Comparison of ENCODE assay signal across 16 cellular contexts in the genomic region with DNA sequence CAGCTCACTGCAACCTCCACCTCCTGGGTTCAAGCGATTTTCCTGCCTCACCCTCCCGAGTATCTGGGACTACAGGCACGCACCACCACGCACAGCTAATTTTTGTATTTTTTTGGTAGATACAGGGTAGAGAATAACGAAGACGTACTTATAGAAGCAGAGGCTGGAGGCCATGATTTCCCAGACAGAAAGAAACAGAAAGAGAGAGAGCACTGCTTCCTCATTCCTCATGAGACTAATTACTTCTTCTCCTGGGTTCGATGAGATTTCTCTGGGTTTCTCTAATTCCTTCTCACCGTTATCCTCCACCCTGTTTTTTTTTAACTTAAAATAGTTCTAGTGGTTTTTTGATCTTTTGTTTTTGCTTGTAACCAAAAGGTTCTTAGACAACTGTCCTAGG. TPM values are rescaled to one million over a fixed set of nuclear protein-coding genes. Genes with fewer than 3 reads are reported as not detected.
DNase-seq lines count a peak whose midpoint lies in the region; ATAC-seq and TF ChIP-seq lines count a peak whose summit lies in the region.
"Had no signal": no experiment of that assay in that cellular context is flagged by ENCODE, and none has a peak within 500 bp of the region (broad histone marks: within the 10 kb centered on the region; RNA-seq: fewer than 3 reads in every experiment).

No MANE protein-coding gene starts in this region.

- DNase-seq in CD14-positive monocyte (ENCODE audit: low spot score), result no peak
- DNase-seq in DND-41, result no peak
- DNase-seq in T-helper 17 cell, result no peak
- DNase-seq in memory B cell (ENCODE audit: low spot score in 2 of 2), result no peak
- DNase-seq in HPDE6-E6E7 (ENCODE audit: extremely low spot score), result no peak
- DNase-seq in left ventricle myocardium inferior, result no peak
- no peak for DNase-seq in stimulated activated CD4-positive, alpha-beta T cell treated with anti-CD3 and anti-CD28 coated beads, Interleukin-1b, Interleukin-23, amount 100 ng/mL, for 48 hours
- DNase-seq: activated CD4-positive, alpha-beta T cell treated with anti-CD3 and anti-CD28 coated beads, Interleukin-2, amount 50 U/mL, for 48 hours; amniotic stem cell; CD8-positive, alpha-beta T cell; head of caudate nucleus; NCI-H1694 treated with DMSO at 0.1 percent for 48 hours; NCI-H524; Peyer's patch had no signal

- H3K4me1 ChIP-seq in DND-41 (ENCODE audit: insufficient read depth, low read length) (peaks cover 53% of the 10 kb centered on the region), left ventricle myocardium inferior (peaks cover 17% of the 10 kb centered on the region)

- H3K4me2 ChIP-seq in DND-41 (ENCODE audit: insufficient read depth, low read length), result no peak overlapping the region

- no peak overlapping the region for H2AFZ ChIP-seq in DND-41 (ENCODE audit: low read depth, low read length)

- intact Hi-C loops in CD14-positive monocyte (cut with micrococcal nuclease), result loop anchor here (5.0 to 10.0 kb wide), 4 partner anchors 34 to 144 kb away; a partner anchor contains a TSS
- intact Hi-C loops in left ventricle myocardium inferior (cut with micrococcal nuclease), result no loop called here

- H3K27me3 ChIP-seq in DND-41 (ENCODE audit: insufficient read depth, low read length, poor library complexity) (no peaks in the 10 kb centered on the region), left ventricle myocardium inferior (ENCODE audit: low read depth) (no peaks in the 10 kb centered on the region)
- H3K27me3 ChIP-seq: Peyer's patch, tibial nerve had no signal

- H3K9me3 Mint-ChIP-seq in CD14-positive monocyte (peaks cover 0 to 2% (median 0%) of the 10 kb centered on the region in 7 donors), memory B cell (no peaks in the 10 kb centered on the region)
- H3K9me3 Mint-ChIP-seq: CD8-positive, alpha-beta T cell had no signal

- H3K4me3 ChIP-seq in DND-41 (ENCODE audit: low read depth in 1 of 2, low read length in 2 of 2), result no peak overlapping the region
- H3K4me3 ChIP-seq in left ventricle myocardium inferior, result no peak overlapping the region
- H3K4me3 ChIP-seq: Peyer's patch, tibial nerve had no signal

- peaks cover 21% of the 10 kb centered on the region for H3K79me2 ChIP-seq in DND-41 (ENCODE audit: insufficient read depth, low read length)

- H3K27me3 Mint-ChIP-seq in CD14-positive monocyte (ENCODE audit: low read depth in 3 of 3), result peaks cover 0 to 4% (median 0%) of the 10 kb centered on the region in 3 donors
- no peaks in the 10 kb centered on the region for H3K27me3 Mint-ChIP-seq in T-helper 17 cell
- no peaks in the 10 kb centered on the region for H3K27me3 Mint-ChIP-seq in memory B cell

- no peaks in the 10 kb centered on the region for H4K20me1 ChIP-seq in DND-41 (ENCODE audit: insufficient read depth, low read length)

- no peak overlapping the region for H3K9ac ChIP-seq in DND-41 (ENCODE audit: low read depth, low read length)

- H3K4me3 Mint-ChIP-seq in CD14-positive monocyte, result peak overlapping the region; percentile 51 to 80
- no peak overlapping the region for H3K4me3 Mint-ChIP-seq in T-helper 17 cell
- peak overlapping the region; percentile 39 for H3K4me3 Mint-ChIP-seq in memory B cell
- H3K4me3 Mint-ChIP-seq: CD8-positive, alpha-beta T cell had no signal

- no peaks in the 10 kb centered on the region for H3K9me3 ChIP-seq in DND-41 (ENCODE audit: insufficient read depth, low read length, severe bottlenecking)
- H3K9me3 ChIP-seq in T-helper 17 cell (ENCODE audit: control insufficient read depth, low read length, poor library complexity, severe bottlenecking), result no peaks in the 10 kb centered on the region
- H3K9me3 ChIP-seq in left ventricle myocardium inferior (replicated peaks), result no peaks in the 10 kb centered on the region
- H3K9me3 ChIP-seq: Peyer's patch, tibial nerve had no signal

- H3K36me3 ChIP-seq in DND-41 (ENCODE audit: insufficient read depth, low read length), result no peaks in the 10 kb centered on the region
- no peaks in the 10 kb centered on the region for H3K36me3 ChIP-seq in left ventricle myocardium inferior
- H3K36me3 ChIP-seq: Peyer's patch, tibial nerve had no signal

- no peaks in the 10 kb centered on the region for H3K36me3 Mint-ChIP-seq in CD14-positive monocyte
- H3K36me3 Mint-ChIP-seq in T-helper 17 cell (ENCODE audit: low read depth), result no peaks in the 10 kb centered on the region
- no peaks in the 10 kb centered on the region for H3K36me3 Mint-ChIP-seq in memory B cell
- H3K36me3 Mint-ChIP-seq: CD8-positive, alpha-beta T cell had no signal

- H3K27ac ChIP-seq in DND-41 (ENCODE audit: low read length) (peak overlapping the region; percentile 58), left ventricle myocardium inferior (replicated peaks) (no peak overlapping the region)
- H3K27ac ChIP-seq: epithelial cell of prostate, Peyer's patch had no signal

- TF ChIP-seq CTCF in CD14-positive monocyte (IDR thresholded peaks at IDR 0.05), result no peak
- no peak for TF ChIP-seq CTCF in DND-41 (IDR thresholded peaks at IDR 0.05; ENCODE audit: borderline replicate concordance, extremely low read depth, low read length, poor library complexity, severe bottlenecking)
- no peak for TF ChIP-seq CTCF in left ventricle myocardium inferior (IDR thresholded peaks at IDR 0.05; ENCODE audit: borderline replicate concordance)

- H3K27ac Mint-ChIP-seq in CD14-positive monocyte (peak overlapping the region; percentile 91 to 100 (median 94)), T-helper 17 cell (peak overlapping the region; percentile 85), memory B cell (peak overlapping the region; percentile 86)
- H3K27ac Mint-ChIP-seq: CD8-positive, alpha-beta T cell had no signal

- H3K4me1 Mint-ChIP-seq in CD14-positive monocyte (peaks cover 69% of the 10 kb centered on the region), T-helper 17 cell (peaks cover 33% of the 10 kb centered on the region), memory B cell (peaks cover 18% of the 10 kb centered on the region)

- no peak for ATAC-seq in DND-41 (ENCODE audit: insufficient read depth, low read depth)
- ATAC-seq in T-helper 17 cell, result no peak
- ATAC-seq in memory B cell (ENCODE audit: low read depth), result peak; percentile 58
- ATAC-seq: CD8-positive, alpha-beta T cell had no signal

RNA-seq across cellular contexts. Expression of a gene that starts 23.4 kb away (rescaled TPM):
- polyA plus RNA-seq in CD14-positive monocyte, result 100 to 1,000 TPM; 294 to 501 TPM
- total RNA-seq in T-helper 17 cell, result 100 to 1,000 TPM; 269 to 384 TPM
- 203 TPM for total RNA-seq in left ventricle myocardium inferior

RNA-seq across cellular contexts. Expression of a gene that starts 52.1 kb away (rescaled TPM):
- 10 to 100 TPM; 51.6 to 65.6 TPM for polyA plus RNA-seq in CD14-positive monocyte
- 10 to 100 TPM; 92.5 to 94.9 TPM for total RNA-seq in T-helper 17 cell
- 58.2 TPM for total RNA-seq in left ventricle myocardium inferior
